Comparison of ENCODE assay signal across 20 cellular contexts in genomic region chr2:39150890-39151497, GRCh38.
"Had no signal": no experiment of that assay in that cellular context is flagged by ENCODE, and none has a peak within 500 bp of the region (broad histone marks: within the 10 kb centered on the region; RNA-seq: fewer than 3 reads in every experiment).

No MANE protein-coding gene starts in this region.

- H3K4me1 Mint-ChIP-seq: immature natural killer cell, neural progenitor cell had no signal

- H3K27me3 Mint-ChIP-seq: activated naive CD4-positive, alpha-beta T cell treated with anti-CD3 and anti-CD28 coated beads, Interleukin-2, amount 10 ng/mL, durations not matched to agents 7 days and 5 days; dendritic cell treated with granulocyte-macrophage colony-stimulating factor and Interleukin-4, amounts not matched to agents 40 ng/mL and 50 ng/mL, for 4 days; naive B cell; stimulated activated naive B cell treated with anti-CD40 and anti-IgM and Interleukin-4, amounts not matched to agents 10 μg/mL and 1 μg/mL and 100 μg/mL, for 72 hours had no signal

- H3K36me3 Mint-ChIP-seq: immature natural killer cell, naive B cell, neural progenitor cell had no signal

- H3K27ac ChIP-seq: ascending aorta, neural progenitor cell, ovary, transverse colon, vagina had no signal

- H3K36me3 ChIP-seq: ascending aorta, neural progenitor cell, ovary, transverse colon, vagina had no signal

- H2AFZ ChIP-seq: neural progenitor cell had no signal

- H3K27me3 ChIP-seq: ascending aorta, neural progenitor cell, ovary, transverse colon, vagina had no signal

- H3K4me3 ChIP-seq: ascending aorta, neural progenitor cell, ovary, transverse colon, vagina had no signal

- H3K27ac Mint-ChIP-seq: activated T-helper 2 cell treated with anti-CD3 and anti-CD28 coated beads, Interferon-gamma antibody, Interleukin-2, Interleukin-4, amounts not matched to agents 10 μg/mL and 5 μg/mL and 100 μg/mL, durations not matched to agents 14 hours and 24 hours and 36 hours; dendritic cell treated with granulocyte-macrophage colony-stimulating factor and Interleukin-4, amounts not matched to agents 40 ng/mL and 50 ng/mL, for 4 days; immature natural killer cell; neural progenitor cell; stimulated activated naive B cell treated with anti-CD40 and anti-IgM and Interleukin-4, amounts not matched to agents 10 μg/mL and 1 μg/mL and 100 μg/mL, for 72 hours had no signal

- H3K4me3 Mint-ChIP-seq: activated naive CD4-positive, alpha-beta T cell treated with anti-CD3 and anti-CD28 coated beads, Interleukin-2, amount 10 ng/mL, durations not matched to agents 7 days and 5 days; dendritic cell treated with granulocyte-macrophage colony-stimulating factor and Interleukin-4, amounts not matched to agents 40 ng/mL and 50 ng/mL, for 4 days; immature natural killer cell; neural progenitor cell; stimulated activated naive B cell treated with anti-CD40 and anti-IgM and Interleukin-4, amounts not matched to agents 10 μg/mL and 1 μg/mL and 100 μg/mL, for 72 hours; T-helper 2 cell treated with Interferon-gamma antibody and Interleukin-4, amounts not matched to agents 5 μg/mL and 100 μg/mL, for 36 hours had no signal

- H3K9ac ChIP-seq: neural progenitor cell had no signal

- DNase-seq: activated naive CD4-positive, alpha-beta T cell treated with anti-CD3 and anti-CD28 coated beads, Interleukin-2, amount 10 ng/mL, durations not matched to agents 7 days and 5 days; activated T-cell treated with anti-CD3 and anti-CD28 coated beads, Interleukin-2, amount 50 U/mL, for 1 hour; effector memory CD4-positive, alpha-beta T cell; head of caudate nucleus; immature natural killer cell; mammary epithelial cell; naive B cell; ovary; retina; stimulated activated CD4-positive, alpha-beta T cell treated with anti-CD3 and anti-CD28 coated beads, Interleukin-2, amount 100 ng/mL, for 48 hours; stimulated activated naive B cell treated with anti-CD40 and anti-IgM and Interleukin-4, amounts not matched to agents 10 μg/mL and 1 μg/mL and 100 μg/mL, for 72 hours; substantia nigra; transverse colon had no signal

- H3K4me2 ChIP-seq: neural progenitor cell had no signal

- H3K9me3 Mint-ChIP-seq: activated T-helper 2 cell treated with anti-CD3 and anti-CD28 coated beads, Interferon-gamma antibody, Interleukin-2, Interleukin-4, amounts not matched to agents 10 μg/mL and 5 μg/mL and 100 μg/mL, durations not matched to agents 14 hours and 24 hours and 36 hours; dendritic cell treated with granulocyte-macrophage colony-stimulating factor and Interleukin-4, amounts not matched to agents 40 ng/mL and 50 ng/mL, for 4 days; immature natural killer cell; naive B cell; neural progenitor cell; stimulated activated naive B cell treated with anti-CD40 and anti-IgM and Interleukin-4, amounts not matched to agents 10 μg/mL and 1 μg/mL and 100 μg/mL, for 72 hours had no signal

- H3K9me3 ChIP-seq: ascending aorta, ovary, transverse colon, vagina had no signal

- H3K4me1 ChIP-seq: ascending aorta, neural progenitor cell, transverse colon, vagina had no signal

- ATAC-seq: activated CD4-positive, CD25-positive, alpha-beta regulatory T cell treated with anti-CD3 and anti-CD28 coated beads, Interleukin-2, amount 50 U/mL, for 24 hours; stimulated activated naive B cell treated with anti-CD40 and anti-IgM and Interleukin-4, amounts not matched to agents 10 μg/mL and 1 μg/mL and 100 μg/mL, for 72 hours had no signal
